ENCODE assay signal across 10 cellular contexts in genomic region chr2:10658041-10658913, GRCh38. TPM values are rescaled to one million over a fixed set of nuclear protein-coding genes. Genes with fewer than 3 reads are reported as not detected.
A peak's percentile ranks its signal among the peaks of the same experiment; 100 is the strongest.
DNase-seq lines count a peak whose midpoint lies in the region; ATAC-seq, FAIRE-seq and TF ChIP-seq lines count a peak whose summit lies in the region.
"Had no signal": no experiment of that assay in that cellular context is flagged by ENCODE, and none has a peak within 500 bp of the region (broad histone marks: within the 10 kb centered on the region; RNA-seq: fewer than 3 reads in every experiment).

No MANE protein-coding gene starts in this region.

- H3K4me3 ChIP-seq in astrocyte (ENCODE audit: insufficient read depth, low read depth, low read length) (no peak overlapping the region), mesenchymal stem cell (ENCODE audit: insufficient read depth in 1 of 2, low read depth in 1 of 2, low read length in 2 of 2) (no peak overlapping the region), spleen (no peak overlapping the region)

- no peak overlapping the region for H2BK120ac ChIP-seq in mesenchymal stem cell (ENCODE audit: low read depth, low read length)

- no peaks in the 10 kb centered on the region for H3K9me3 Mint-ChIP-seq in astrocyte (ENCODE audit: unreplicated experiment)
- H3K9me3 Mint-ChIP-seq: naive B cell had no signal

- no peak for TF ChIP-seq POLR2A in spleen (IDR thresholded peaks at IDR 0.05)

- H3K4me1 ChIP-seq in astrocyte (ENCODE audit: insufficient read depth, low read length) (peaks cover 32% of the 10 kb centered on the region), mesenchymal stem cell (ENCODE audit: control insufficient read depth, insufficient read depth, low read depth, low read length) (peaks cover 13% of the 10 kb centered on the region), spleen (peaks cover 0 to 7% (median 0%) of the 10 kb centered on the region in 6 donors)

- H3K9ac ChIP-seq in astrocyte (ENCODE audit: low read length) (no peak overlapping the region), mesenchymal stem cell (ENCODE audit: low read length) (no peak overlapping the region)

- peaks cover 10% of the 10 kb centered on the region for H3K36me3 Mint-ChIP-seq in astrocyte (ENCODE audit: low read depth, unreplicated experiment)

- H2BK15ac ChIP-seq in mesenchymal stem cell (ENCODE audit: low read depth, poor library complexity, severe bottlenecking), result no peak overlapping the region

- H2AFZ ChIP-seq in astrocyte (ENCODE audit: low read depth, low read length) (no peak overlapping the region), mesenchymal stem cell (ENCODE audit: low read depth, low read length) (no peak overlapping the region)

- H3K79me2 ChIP-seq in astrocyte (ENCODE audit: insufficient read depth, low read length), result no peaks in the 10 kb centered on the region

- H3K36me3 ChIP-seq in astrocyte (ENCODE audit: insufficient read depth, low read length) (peaks cover 20% of the 10 kb centered on the region), mesenchymal stem cell (ENCODE audit: control insufficient read depth in 1 of 2, insufficient read depth in 2 of 2, low read depth in 1 of 2, low read length in 2 of 2) (peaks cover 13 to 80% of the 10 kb centered on the region in 2 experiments), spleen (peaks cover 8 to 99% (median 80%) of the 10 kb centered on the region in 6 donors)

- H3K4me1 Mint-ChIP-seq in astrocyte (ENCODE audit: low read depth, unreplicated experiment), result peaks cover 36% of the 10 kb centered on the region

- H4K91ac ChIP-seq in mesenchymal stem cell (ENCODE audit: low read length), result no peak overlapping the region

- peak; percentile 90 for DNase-seq in EH (ENCODE audit: low read depth)
- DNase-seq in LoVo (ENCODE audit: low spot score), result peak; percentile 54
- DNase-seq in astrocyte (ENCODE audit: low read depth), result peak; percentile 91
- peak; percentile 72 for DNase-seq in mesenchymal stem cell
- DNase-seq in spleen, result no peak
- DNase-seq: naive B cell; stimulated activated naive CD8-positive, alpha-beta T cell treated with anti-CD3 and anti-CD28 coated beads, Interleukin-15, Interleukin-2, amounts not matched to agents 100 U/mL and 50 U/mL, for 24 hours had no signal

- H3K23ac ChIP-seq in mesenchymal stem cell (ENCODE audit: low read length in 2 of 2), result no peak overlapping the region

- H3K27me3 Mint-ChIP-seq in astrocyte (ENCODE audit: low read depth, unreplicated experiment), result no peaks in the 10 kb centered on the region
- H3K27me3 Mint-ChIP-seq: naive B cell had no signal

- H4K20me1 ChIP-seq in astrocyte (ENCODE audit: insufficient read depth, low read length), result peaks cover 18% of the 10 kb centered on the region

- no peak overlapping the region for H3K18ac ChIP-seq in mesenchymal stem cell (ENCODE audit: low read depth in 1 of 2, low read length in 2 of 2)

- H2AK5ac ChIP-seq in mesenchymal stem cell (ENCODE audit: low read length, severe bottlenecking), result peak overlapping the region; percentile 81

- TF ChIP-seq CTCF in astrocyte (IDR thresholded peaks at IDR 0.05; ENCODE audit: insufficient read depth, low read depth, low read length), result no peak
- no peak for TF ChIP-seq CTCF in spleen (IDR thresholded peaks at IDR 0.05 in 8 of 11, conservative IDR thresholded peaks at IDR 0.05 in 3 of 11)

- H3K4ac ChIP-seq in mesenchymal stem cell (ENCODE audit: low read depth in 1 of 2, low read length in 2 of 2), result no peak overlapping the region

- peaks cover 6% of the 10 kb centered on the region for H3K79me1 ChIP-seq in mesenchymal stem cell (replicated peaks; ENCODE audit: low read length, poor library complexity, severe bottlenecking)

- peak overlapping the region; percentile 21 for H3K4me3 Mint-ChIP-seq in astrocyte (ENCODE audit: unreplicated experiment)
- H3K4me3 Mint-ChIP-seq: naive B cell had no signal

- H2BK5ac ChIP-seq in mesenchymal stem cell (ENCODE audit: low read depth, low read length, poor library complexity, severe bottlenecking), result peak overlapping the region; percentile 69

- H3K4me2 ChIP-seq in astrocyte (ENCODE audit: low read length) (peak overlapping the region; percentile 32), mesenchymal stem cell (ENCODE audit: low read length, poor library complexity, severe bottlenecking) (no peak overlapping the region)

- intact Hi-C loops in spleen (cut with DNase I; ENCODE audit: low total_unique reads), result no loop called here

- no peak overlapping the region for H3K14ac ChIP-seq in mesenchymal stem cell (ENCODE audit: low read length in 2 of 2)

- peak overlapping the region; percentile 97 for H3K27ac Mint-ChIP-seq in astrocyte (ENCODE audit: unreplicated experiment)
- H3K27ac Mint-ChIP-seq: naive B cell had no signal

- no peak overlapping the region for H2BK12ac ChIP-seq in mesenchymal stem cell (ENCODE audit: low read length in 2 of 2)

- H3K27me3 ChIP-seq in astrocyte (ENCODE audit: insufficient read depth, low read length), result no peaks in the 10 kb centered on the region
- H3K27me3 ChIP-seq in mesenchymal stem cell (ENCODE audit: control insufficient read depth in 1 of 2, insufficient read depth in 1 of 2, low read length in 2 of 2), result no peaks in the 10 kb centered on the region
- H3K27me3 ChIP-seq in spleen (replicated peaks in 1 of 7), result no peaks in the 10 kb centered on the region

- no peak for ATAC-seq in HG03108 (IDR thresholded peaks at IDR 0.05; ENCODE audit: unreplicated experiment)
- no peak for ATAC-seq in activated CD4-positive, CD25-positive, alpha-beta regulatory T cell treated with anti-CD3 and anti-CD28 coated beads, Interleukin-2, amount 50 U/mL, for 24 hours
- no peak for ATAC-seq in GM18502 (IDR thresholded peaks at IDR 0.05; ENCODE audit: poor library complexity, unreplicated experiment)
- ATAC-seq: stimulated activated naive CD8-positive, alpha-beta T cell treated with anti-CD3 and anti-CD28 coated beads, Interleukin-15, Interleukin-2, amounts not matched to agents 100 U/mL and 50 U/mL, for 24 hours had no signal

- WGBS in mesenchymal stem cell, result 72% methylated on average over 5 of the region's 5 CpGs
- 84 to 91% (median 85%) methylated on average over 4 to 5 of the region's 5 CpGs for WGBS in spleen, 5 donors

- H3K27ac ChIP-seq in astrocyte (ENCODE audit: low read depth, low read length) (peak overlapping the region; percentile 57), mesenchymal stem cell (ENCODE audit: low read length, poor library complexity, severe bottlenecking) (peak overlapping the region; percentile 95), spleen (no peak overlapping the region)

- H4K8ac ChIP-seq in mesenchymal stem cell (ENCODE audit: low read length), result peak overlapping the region; percentile 4

- H3K9me3 ChIP-seq in astrocyte (ENCODE audit: insufficient read depth, low read depth, low read length) (no peaks in the 10 kb centered on the region), mesenchymal stem cell (ENCODE audit: control insufficient read depth, low read length) (no peaks in the 10 kb centered on the region), spleen (no peaks in the 10 kb centered on the region)

- peak; percentile 13 for FAIRE-seq in astrocyte (lab: Jason Lieb, UNC)

RNA-seq across cellular contexts. Expression of gene NOL10, which starts 31.5 kb away (rescaled TPM):
- total RNA-seq in astrocyte (23.8 and 27.6 TPM in 2 replicates), spleen (10 to 100 TPM; 19.3 to 32.8 (median 28.0) TPM)
- 16.1 TPM for polyA plus RNA-seq in mesenchymal stem cell (2013, experiment 1 of 2)
- polyA plus RNA-seq in mesenchymal stem cell (2013, experiment 2 of 2), result 15.1 TPM
- 10 to 100 TPM in 1 of 3 donors, 1 to 10 TPM in 2; 7.4 to 10.0 (median 7.5) TPM for polyA plus RNA-seq in spleen

Comparison
In these comparisons a context has a peak if more than half of its experiments do, and no peak if none do; other contexts are left out.
1. H3K27ac ChIP-seq: peak in astrocyte (single experiment) and mesenchymal stem cell (single experiment); none in spleen (0 of 8).